23 cellular contexts compared by ENCODE assay signal in genomic region chr10:11682267-11682683, GRCh38. TPM values are rescaled to one million over a fixed set of nuclear protein-coding genes. Genes with fewer than 3 reads are reported as not detected.
DNase-seq lines count a peak whose midpoint lies in the region; ATAC-seq and TF ChIP-seq lines count a peak whose summit lies in the region.
"Had no signal": no experiment of that assay in that cellular context is flagged by ENCODE, and none has a peak within 500 bp of the region (broad histone marks: within the 10 kb centered on the region; RNA-seq: fewer than 3 reads in every experiment).

No MANE protein-coding gene starts in this region.

- 66% methylated on average over 6 of the region's 6 CpGs for WGBS in smooth muscle cell (ENCODE audit: low lambda C conversion rate)
- 84% methylated on average over 4 of the region's 6 CpGs for WGBS in hepatocyte (ENCODE audit: low lambda C conversion rate, missing lambda C conversion rate)

- H3K36me3 Mint-ChIP-seq in CD8-positive, alpha-beta T cell = no peaks in the 10 kb centered on the region
- H3K36me3 Mint-ChIP-seq in dendritic cell treated with granulocyte-macrophage colony-stimulating factor and Interleukin-4, amounts not matched to agents 40 ng/mL and 50 ng/mL, for 4 days (ENCODE audit: low read depth) = no peaks in the 10 kb centered on the region
- H3K36me3 Mint-ChIP-seq: brain had no signal

- no peaks in the 10 kb centered on the region for H3K36me3 ChIP-seq in CD8-positive, alpha-beta T cell (ENCODE audit: insufficient read depth, low read length)
- H3K36me3 ChIP-seq in Karpas-422 (ENCODE audit: insufficient read depth, low read length) (no peaks in the 10 kb centered on the region), smooth muscle cell (ENCODE audit: low read depth) (no peaks in the 10 kb centered on the region), hepatocyte (replicated peaks; ENCODE audit: insufficient read depth, low read depth) (no peaks in the 10 kb centered on the region)
- H3K36me3 ChIP-seq: ovary had no signal

- H3K9ac ChIP-seq in Karpas-422 (ENCODE audit: low read length) (peak overlapping the region; percentile 78), smooth muscle cell (ENCODE audit: low read depth) (peak overlapping the region; percentile 76)

- H3K4me3 Mint-ChIP-seq in CD8-positive, alpha-beta T cell = no peak overlapping the region
- H3K4me3 Mint-ChIP-seq in dendritic cell treated with granulocyte-macrophage colony-stimulating factor and Interleukin-4, amounts not matched to agents 40 ng/mL and 50 ng/mL, for 4 days = no peak overlapping the region
- H3K4me3 Mint-ChIP-seq: activated CD8-positive, alpha-beta T cell treated with anti-CD3 and anti-CD28 coated beads for 36 hours had no signal

- H3K4me2 ChIP-seq in Karpas-422 (ENCODE audit: low read depth, low read length, poor library complexity, severe bottlenecking) (peak overlapping the region; percentile 75), smooth muscle cell (peak overlapping the region; percentile 91), hepatocyte (no peak overlapping the region)

- intact Hi-C loops in CD8-positive, alpha-beta T cell (cut with DNase I, micrococcal nuclease) = loop anchor here (5.0 to 10.0 kb wide), 2 partner anchors 70 to 517 kb away; partner anchors contain the start of gene USP6NL (in 1 of the 2)
- intact Hi-C loops in dendritic cell treated with granulocyte-macrophage colony-stimulating factor and Interleukin-4, amounts not matched to agents 40 ng/mL and 50 ng/mL, for 4 days (cut with micrococcal nuclease) = no loop called here
- intact Hi-C loops in head of caudate nucleus (cut with DNase I) = loop anchor here (10.0 kb wide), 1 partner anchor 67 kb away; the partner anchor contains the start of gene USP6NL

- H3K9me3 ChIP-seq in CD8-positive, alpha-beta T cell (ENCODE audit: low read length) = no peaks in the 10 kb centered on the region
- H3K9me3 ChIP-seq in Karpas-422 (ENCODE audit: low read length) (no peaks in the 10 kb centered on the region), smooth muscle cell (replicated peaks; ENCODE audit: low read depth) (no peaks in the 10 kb centered on the region), hepatocyte (ENCODE audit: low read depth) (no peaks in the 10 kb centered on the region)
- H3K9me3 ChIP-seq: ovary had no signal

- peak overlapping the region; percentile 41 for H3K27ac Mint-ChIP-seq in CD8-positive, alpha-beta T cell
- peak overlapping the region; percentile 39 for H3K27ac Mint-ChIP-seq in dendritic cell treated with granulocyte-macrophage colony-stimulating factor and Interleukin-4, amounts not matched to agents 40 ng/mL and 50 ng/mL, for 4 days
- H3K27ac Mint-ChIP-seq: activated CD8-positive, alpha-beta T cell treated with anti-CD3 and anti-CD28 coated beads for 36 hours had no signal

- no peak for DNase-seq in CD8-positive, alpha-beta T cell
- peak; percentile 75 for DNase-seq in Karpas-422
- no peak for DNase-seq in smooth muscle cell (lab: John Stamatoyannopoulos, UW; ENCODE audit: unreplicated experiment)
- no peak for DNase-seq in hepatocyte (ENCODE audit: low spot score)
- DNase-seq in NCI-H2107 (lab: John Stamatoyannopoulos, UW) = no peak
- no peak for DNase-seq in head of caudate nucleus
- DNase-seq: activated CD4-positive, CD25-positive, alpha-beta regulatory T cell; activated CD8-positive, alpha-beta T cell treated with anti-CD3 and anti-CD28 coated beads for 36 hours; activated effector memory CD4-positive, alpha-beta T cell treated with anti-CD3 and anti-CD28 coated beads, Interleukin-2, amount 50 U/mL, for 16 hours; GF-D8; left cardiac atrium; mesenchymal stem cell; NCI-H1048; NCI-H187 treated with DMSO at 0.1 percent for 48 hours; NCI-H345; retina; Right ventricle myocardium superior; stimulated activated CD4-positive, alpha-beta T cell treated with anti-CD3 and anti-CD28 coated beads, Interleukin-4, amount 100 ng/mL, for 24 hours; stimulated activated naive CD4-positive, alpha-beta T cell treated with Interleukin-2 at 50 U/mL for 16 hours; T1000 had no signal

- peaks cover 52% of the 10 kb centered on the region for H3K4me1 ChIP-seq in CD8-positive, alpha-beta T cell (ENCODE audit: insufficient read depth, low read length)
- peaks cover 100% of the 10 kb centered on the region for H3K4me1 ChIP-seq in Karpas-422 (ENCODE audit: low read length)
- peaks cover 30% of the 10 kb centered on the region for H3K4me1 ChIP-seq in smooth muscle cell (ENCODE audit: low read depth)
- H3K4me1 ChIP-seq in hepatocyte (ENCODE audit: insufficient read depth) = peaks cover 23% of the 10 kb centered on the region

- ATAC-seq in CD8-positive, alpha-beta T cell = no peak
- ATAC-seq: activated CD8-positive, alpha-beta T cell treated with anti-CD3 and anti-CD28 coated beads for 36 hours; left cardiac atrium had no signal

- TF ChIP-seq CTCF in CD8-positive, alpha-beta T cell (IDR thresholded peaks at IDR 0.05) = no peak
- no peak for TF ChIP-seq CTCF in smooth muscle cell (IDR thresholded peaks at IDR 0.05; ENCODE audit: borderline replicate concordance, insufficient read depth, poor library complexity, severe bottlenecking)
- no peak for TF ChIP-seq CTCF in hepatocyte (IDR thresholded peaks at IDR 0.05; ENCODE audit: poor library complexity)

- peaks cover 57% of the 10 kb centered on the region for H3K4me1 Mint-ChIP-seq in CD8-positive, alpha-beta T cell (ENCODE audit: low read depth)
- H3K4me1 Mint-ChIP-seq in dendritic cell treated with granulocyte-macrophage colony-stimulating factor and Interleukin-4, amounts not matched to agents 40 ng/mL and 50 ng/mL, for 4 days (ENCODE audit: low read depth) = peaks cover 62% of the 10 kb centered on the region

- no peak overlapping the region for H3K27ac ChIP-seq in CD8-positive, alpha-beta T cell (ENCODE audit: low read depth, low read length)
- peak overlapping the region; percentile 98 for H3K27ac ChIP-seq in Karpas-422 (ENCODE audit: low read length)
- H3K27ac ChIP-seq in smooth muscle cell (ENCODE audit: low read depth) = peak overlapping the region; percentile 100
- H3K27ac ChIP-seq in hepatocyte = no peak overlapping the region
- H3K27ac ChIP-seq: ovary had no signal

- H3K79me2 ChIP-seq in Karpas-422 (ENCODE audit: low read length) = no peaks in the 10 kb centered on the region
- no peaks in the 10 kb centered on the region for H3K79me2 ChIP-seq in smooth muscle cell (ENCODE audit: low read depth)
- H3K79me2 ChIP-seq in hepatocyte = no peaks in the 10 kb centered on the region

- H3K9me2 ChIP-seq in Karpas-422 (replicated peaks; ENCODE audit: insufficient read depth, low read length) (no peaks in the 10 kb centered on the region), hepatocyte (replicated peaks; ENCODE audit: insufficient read depth) (no peaks in the 10 kb centered on the region)

- peaks cover 19% of the 10 kb centered on the region for H3F3A ChIP-seq in smooth muscle cell (ENCODE audit: low read depth)

- H2AFZ ChIP-seq in Karpas-422 (ENCODE audit: low read length) (no peak overlapping the region), smooth muscle cell (ENCODE audit: low read depth) (no peak overlapping the region), hepatocyte (no peak overlapping the region)

- POLR2A ChIA-PET in CD8-positive, alpha-beta T cell (lab: Charles Lee) = interaction anchor here (0.9 kb wide), 1 partner anchor 13 kb away, joined by 3 read pairs; no protein-coding TSS in a partner anchor

- no peaks in the 10 kb centered on the region for H3K27me3 Mint-ChIP-seq in CD8-positive, alpha-beta T cell (ENCODE audit: low read depth)
- peaks cover 48% of the 10 kb centered on the region for H3K27me3 Mint-ChIP-seq in dendritic cell treated with granulocyte-macrophage colony-stimulating factor and Interleukin-4, amounts not matched to agents 40 ng/mL and 50 ng/mL, for 4 days
- H3K27me3 Mint-ChIP-seq: brain had no signal

- H4K20me1 ChIP-seq in Karpas-422 (ENCODE audit: insufficient read depth, low read depth, low read length) (no peaks in the 10 kb centered on the region), smooth muscle cell (ENCODE audit: low read depth) (no peaks in the 10 kb centered on the region), hepatocyte (ENCODE audit: insufficient read depth, poor library complexity, severe bottlenecking) (no peaks in the 10 kb centered on the region)

- no peaks in the 10 kb centered on the region for H3K27me3 ChIP-seq in CD8-positive, alpha-beta T cell (ENCODE audit: insufficient read depth, low read length)
- H3K27me3 ChIP-seq in Karpas-422 (ENCODE audit: low read length) (no peaks in the 10 kb centered on the region), smooth muscle cell (ENCODE audit: low read depth) (no peaks in the 10 kb centered on the region), hepatocyte (no peaks in the 10 kb centered on the region)
- H3K27me3 ChIP-seq: ovary had no signal

- H3K4me3 ChIP-seq in CD8-positive, alpha-beta T cell (ENCODE audit: low read depth, low read length) = no peak overlapping the region
- H3K4me3 ChIP-seq in Karpas-422 (ENCODE audit: low read length) (no peak overlapping the region; the same call in 1 of the 2 replicates), smooth muscle cell (no peak overlapping the region), hepatocyte (no peak overlapping the region)
- H3K4me3 ChIP-seq: ovary had no signal

- CTCF ChIA-PET in CD8-positive, alpha-beta T cell (lab: Charles Lee) = interaction anchor here (1.3 kb wide), 2 partner anchors 14 to 43 kb away, joined by 4 read pairs; no protein-coding TSS in a partner anchor

- no peaks in the 10 kb centered on the region for H3K9me3 Mint-ChIP-seq in CD8-positive, alpha-beta T cell
- H3K9me3 Mint-ChIP-seq in dendritic cell treated with granulocyte-macrophage colony-stimulating factor and Interleukin-4, amounts not matched to agents 40 ng/mL and 50 ng/mL, for 4 days = no peaks in the 10 kb centered on the region
- H3K9me3 Mint-ChIP-seq: activated CD8-positive, alpha-beta T cell treated with anti-CD3 and anti-CD28 coated beads for 36 hours; brain had no signal

RNA-seq across cellular contexts. Expression of gene ECHDC3, which starts 59.9 kb away (rescaled TPM):
- total RNA-seq in CD8-positive, alpha-beta T cell = 1 to 10 TPM in 1 of 2 experiments, under 1 TPM in 1; 0.90 to 1.3 TPM
- not detected in 2 replicates for total RNA-seq in Karpas-422 (2014; rRNA removed; shearing (Covaris generic); ENCODE audit: low replicate concordance)
- total RNA-seq in smooth muscle cell (10.2 and 14.1 TPM in 2 replicates), hepatocyte (14.8 and 16.1 TPM in 2 replicates)
- polyA plus RNA-seq in smooth muscle cell (6.0 and 8.7 TPM in 2 replicates), hepatocyte (8.8 and 13.2 TPM in 2 replicates)

Comparison
In these comparisons a context has a peak if more than half of its experiments do, and no peak if none do; other contexts are left out.
1. H3K27ac ChIP-seq: peak in Karpas-422 (single experiment) and smooth muscle cell (single experiment); none in CD8-positive, alpha-beta T cell (single experiment) and hepatocyte (single experiment).